In genomic region chr1:24699628-24700027, GRCh38 we compare ENCODE assay signal across 26 cellular contexts. TPM values are rescaled to one million over a fixed set of nuclear protein-coding genes. Genes with fewer than 3 reads are reported as not detected.
DNase-seq lines count a peak whose midpoint lies in the region; ATAC-seq, FAIRE-seq and TF ChIP-seq lines count a peak whose summit lies in the region.
"Had no signal": no experiment of that assay in that cellular context is flagged by ENCODE, and none has a peak within 500 bp of the region (broad histone marks: within the 10 kb centered on the region; RNA-seq: fewer than 3 reads in every experiment).

No MANE protein-coding gene starts in this region.

- H3K4me3 ChIP-seq in endothelial cell of umbilical vein (replicated peaks in 1 of 3; ENCODE audit: insufficient read depth in 1 of 3, low read depth in 1 of 3, low read length in 3 of 3) (no peak overlapping the region), gastrocnemius medialis (no peak overlapping the region), smooth muscle cell (no peak overlapping the region)
- H3K4me3 ChIP-seq: cardiac muscle cell, MG63, ovary, stomach, tibial nerve had no signal

- H3K27ac Mint-ChIP-seq in activated naive CD8-positive, alpha-beta T cell treated with anti-CD3 and anti-CD28 coated beads for 36 hours = no peak overlapping the region
- H3K27ac Mint-ChIP-seq: activated T-cell treated with anti-CD3 and anti-CD28 coated beads, Interleukin-2, amount 50 U/mL, for 24 hours had no signal

- H4K20me1 ChIP-seq in endothelial cell of umbilical vein (replicated peaks; ENCODE audit: control insufficient read depth, extremely low read depth, insufficient read depth, low read length) = no peaks in the 10 kb centered on the region
- no peaks in the 10 kb centered on the region for H4K20me1 ChIP-seq in smooth muscle cell (ENCODE audit: low read depth)

- intact Hi-C loops in endothelial cell of umbilical vein (cut with micrococcal nuclease) = no loop called here
- intact Hi-C loops in gastrocnemius medialis (cut with DNase I; ENCODE audit: low total_unique reads) = no loop called here

- no peak for FAIRE-seq in endothelial cell of umbilical vein (lab: Jason Lieb, UNC)
- FAIRE-seq: endometrium, GM18507 had no signal

- H3K36me3 Mint-ChIP-seq in activated naive CD8-positive, alpha-beta T cell treated with anti-CD3 and anti-CD28 coated beads for 36 hours = no peaks in the 10 kb centered on the region
- H3K36me3 Mint-ChIP-seq: naive B cell had no signal

- DNase-seq in NCI-H748 (lab: John Stamatoyannopoulos, UW; ENCODE audit: unreplicated experiment) = peak; percentile 55
- DNase-seq in NCI-H748 treated with DMSO at 0.1 percent for 48 hours (lab: John Stamatoyannopoulos, UW) = no peak
- DNase-seq in NCI-H774 (lab: John Stamatoyannopoulos, UW) = peak; percentile 57
- peak; percentile 39 for DNase-seq in endothelial cell of umbilical vein (ENCODE audit: low read depth, low spot score)
- DNase-seq in gastrocnemius medialis = no peak
- no peak for DNase-seq in activated CD4-positive, alpha-beta T cell treated with anti-CD3 and anti-CD28 coated beads, Interleukin-2, amount 50 U/mL, for 1 hour
- no peak for DNase-seq in activated naive CD8-positive, alpha-beta T cell treated with anti-CD3 and anti-CD28 coated beads for 36 hours
- no peak for DNase-seq in smooth muscle cell (lab: John Stamatoyannopoulos, UW; ENCODE audit: unreplicated experiment)
- DNase-seq: activated CD8-positive, alpha-beta memory T cell treated with anti-CD3 and anti-CD28 coated beads for 24 hours; activated T-cell treated with anti-CD3 and anti-CD28 coated beads, Interleukin-2, amount 50 U/mL, for 24 hours; Calu3; cortex of kidney; glutamatergic neuron; GOT3; MG63; naive B cell; NCI-H187; NCI-H510A treated with DMSO at 0.1 percent for 48 hours; ovary; stomach; T1000 had no signal

- H3K4me2 ChIP-seq in endothelial cell of umbilical vein (ENCODE audit: insufficient read depth, low read length) (no peak overlapping the region), smooth muscle cell (no peak overlapping the region)

- dilution Hi-C loops in endothelial cell of umbilical vein (cut with MboI; ENCODE audit: extremely low pct_ligation_motif_present, low sequenced_read_pairs) = no loop called here

- no peaks in the 10 kb centered on the region for H3K4me1 Mint-ChIP-seq in activated naive CD8-positive, alpha-beta T cell treated with anti-CD3 and anti-CD28 coated beads for 36 hours

- no peaks in the 10 kb centered on the region for H3K36me3 ChIP-seq in endothelial cell of umbilical vein (ENCODE audit: control insufficient read depth in 2 of 2, extremely low read depth in 1 of 2, insufficient read depth in 2 of 2, low read length in 2 of 2)
- no peaks in the 10 kb centered on the region for H3K36me3 ChIP-seq in gastrocnemius medialis
- no peaks in the 10 kb centered on the region for H3K36me3 ChIP-seq in smooth muscle cell (ENCODE audit: low read depth)
- H3K36me3 ChIP-seq: cardiac muscle cell, MG63, ovary, stomach, tibial nerve had no signal

- WGBS in smooth muscle cell (ENCODE audit: low lambda C conversion rate) = 78% methylated on average over 7 of the region's 7 CpGs

- BruUV-seq in endothelial cell of umbilical vein (replicated peaks; lab: Mats Ljungman, UMichigan) = no TSS peak

- ATAC-seq in gastrocnemius medialis = no peak
- ATAC-seq: activated CD4-positive, CD25-positive, alpha-beta regulatory T cell treated with anti-CD3 and anti-CD28 coated beads, Interleukin-2, amount 50 U/mL, for 24 hours had no signal

- H3K9me1 ChIP-seq in endothelial cell of umbilical vein (replicated peaks; ENCODE audit: control insufficient read depth, extremely low read depth, insufficient read depth, low read length) = no peaks in the 10 kb centered on the region

- H3K4me1 ChIP-seq in endothelial cell of umbilical vein (ENCODE audit: control insufficient read depth, extremely low read depth, insufficient read depth, low read length) (peaks cover 15% of the 10 kb centered on the region), gastrocnemius medialis (peaks cover 0 to 2% of the 10 kb centered on the region in 2 donors), smooth muscle cell (ENCODE audit: low read depth) (no peaks in the 10 kb centered on the region)

- H3K79me2 ChIP-seq in endothelial cell of umbilical vein (ENCODE audit: control insufficient read depth, insufficient read depth, low read length) (no peaks in the 10 kb centered on the region), smooth muscle cell (ENCODE audit: low read depth) (no peaks in the 10 kb centered on the region)

- POLR2A ChIA-PET in endothelial cell of umbilical vein (lab: Charles Lee) = interaction anchor here (1.7 kb wide), 1 partner anchor 45 kb away, joined by 5 read pairs; the partner anchor contains the start of gene CLIC4

- no peak overlapping the region for H3K9ac ChIP-seq in endothelial cell of umbilical vein (replicated peaks; ENCODE audit: extremely low read depth, insufficient read depth, low read length)
- no peak overlapping the region for H3K9ac ChIP-seq in smooth muscle cell (ENCODE audit: low read depth)

- no peak overlapping the region for H2AFZ ChIP-seq in endothelial cell of umbilical vein (ENCODE audit: low read depth, low read length)
- no peak overlapping the region for H2AFZ ChIP-seq in smooth muscle cell (ENCODE audit: low read depth)

- no peaks in the 10 kb centered on the region for H3K9me3 Mint-ChIP-seq in activated naive CD8-positive, alpha-beta T cell treated with anti-CD3 and anti-CD28 coated beads for 36 hours
- H3K9me3 Mint-ChIP-seq: activated T-cell treated with anti-CD3 and anti-CD28 coated beads, Interleukin-2, amount 50 U/mL, for 24 hours had no signal

- no peak overlapping the region for H3K4me3 Mint-ChIP-seq in activated naive CD8-positive, alpha-beta T cell treated with anti-CD3 and anti-CD28 coated beads for 36 hours
- H3K4me3 Mint-ChIP-seq: activated T-cell treated with anti-CD3 and anti-CD28 coated beads, Interleukin-2, amount 50 U/mL, for 24 hours; naive B cell had no signal

- no peaks in the 10 kb centered on the region for H3K9me3 ChIP-seq in endothelial cell of umbilical vein (replicated peaks; ENCODE audit: control insufficient read depth, insufficient read depth, low read length)
- no peaks in the 10 kb centered on the region for H3K9me3 ChIP-seq in gastrocnemius medialis
- no peaks in the 10 kb centered on the region for H3K9me3 ChIP-seq in smooth muscle cell (replicated peaks; ENCODE audit: low read depth)
- H3K9me3 ChIP-seq: MG63, ovary, stomach, tibial nerve had no signal

- CTCF ChIA-PET in endothelial cell of umbilical vein (lab: Charles Lee) = interaction anchor here (1.0 to 8.2 kb wide), 4 partner anchors 11 to 136 kb away, joined by 3 to 58 read pairs (median 4); no protein-coding TSS in a partner anchor

- peaks cover 4% of the 10 kb centered on the region for H3K27me3 Mint-ChIP-seq in activated naive CD8-positive, alpha-beta T cell treated with anti-CD3 and anti-CD28 coated beads for 36 hours
- H3K27me3 Mint-ChIP-seq: naive B cell had no signal

- in situ Hi-C loops in gastrocnemius medialis (cut with MboI; ENCODE audit: low sequenced_read_pairs in 4 of 4) = loop anchor here in 1 of 4 donors (25.0 kb wide), 1 partner anchor 513 kb away; no protein-coding TSS in a partner anchor

- no peak for TF ChIP-seq POLR2A in endothelial cell of umbilical vein (IDR thresholded peaks at IDR 0.05; ENCODE audit: low read depth, low read length)
- TF ChIP-seq POLR2A in gastrocnemius medialis (IDR thresholded peaks at IDR 0.05) = no peak

- TF ChIP-seq CTCF in endothelial cell of umbilical vein (IDR thresholded peaks at IDR 0.05; ENCODE audit: extremely low read depth in 1 of 2, insufficient read depth in 1 of 2, low read depth in 1 of 2, low read length in 2 of 2) (no peak), gastrocnemius medialis (IDR thresholded peaks at IDR 0.05 in 4 of 5, conservative IDR thresholded peaks at IDR 0.05 in 1 of 5) (no peak), smooth muscle cell (IDR thresholded peaks at IDR 0.05; ENCODE audit: borderline replicate concordance, insufficient read depth, poor library complexity, severe bottlenecking) (no peak)

- H3K27me3 ChIP-seq in endothelial cell of umbilical vein (ENCODE audit: control insufficient read depth in 2 of 2, insufficient read depth in 2 of 2, low read length in 2 of 2) (no peaks in the 10 kb centered on the region), gastrocnemius medialis (no peaks in the 10 kb centered on the region), smooth muscle cell (ENCODE audit: low read depth) (no peaks in the 10 kb centered on the region)
- H3K27me3 ChIP-seq: cardiac muscle cell, MG63, ovary, stomach, tibial nerve had no signal

- H3F3A ChIP-seq in smooth muscle cell (ENCODE audit: low read depth) = peaks cover 7% of the 10 kb centered on the region

- H3K27ac ChIP-seq in endothelial cell of umbilical vein (ENCODE audit: insufficient read depth, low read depth, low read length) = no peak overlapping the region
- no peak overlapping the region for H3K27ac ChIP-seq in gastrocnemius medialis
- H3K27ac ChIP-seq in smooth muscle cell (ENCODE audit: low read depth) = no peak overlapping the region
- H3K27ac ChIP-seq: cardiac muscle cell, ovary, stomach, tibial nerve had no signal

RNA-seq across cellular contexts. Expression of gene CLIC4, which starts 45.6 kb away (rescaled TPM):
- total RNA-seq in endothelial cell of umbilical vein (330 and 333 TPM in 2 replicates), gastrocnemius medialis (10 to 100 TPM; 37.3 to 74.5 (median 45.6) TPM), smooth muscle cell (389 and 417 TPM in 2 replicates)
- polyA plus RNA-seq in endothelial cell of umbilical vein (76.6 and 97.5 TPM in 2 replicates), smooth muscle cell (149 and 151 TPM in 2 replicates)
- polyA plus RNA-seq in endothelial cell of umbilical vein (2011; cell fraction: cytosol; rRNA removed) = 122 and 128 TPM in 2 replicates
- polyA plus RNA-seq in endothelial cell of umbilical vein (2011; cell fraction: nucleus; rRNA removed) = 67.0 and 84.4 TPM in 2 replicates
- polyA plus RNA-seq in endothelial cell of umbilical vein (2012) = 156 and 227 TPM in 2 replicates
- 74.9 and 89.1 TPM in 2 replicates for polyA minus RNA-seq in endothelial cell of umbilical vein
- polyA minus RNA-seq in endothelial cell of umbilical vein (2011; cell fraction: cytosol; rRNA and poly(A)+ RNA removed) = 65.3 TPM
- 74.6 and 101 TPM in 2 replicates for polyA minus RNA-seq in endothelial cell of umbilical vein (2011; cell fraction: nucleus; rRNA and poly(A)+ RNA removed)
- 10 to 100 TPM; 25.0 to 26.4 TPM for total RNA-seq in activated naive CD8-positive, alpha-beta T cell treated with anti-CD3 and anti-CD28 coated beads for 36 hours

RNA-seq across cellular contexts. Expression of gene SRRM1, which starts 56.5 kb away (rescaled TPM):
- total RNA-seq in endothelial cell of umbilical vein = 157 and 163 TPM in 2 replicates
- 30.9 and 39.7 TPM in 2 replicates for polyA plus RNA-seq in endothelial cell of umbilical vein
- 48.0 and 64.2 TPM in 2 replicates for polyA plus RNA-seq in endothelial cell of umbilical vein (2011; cell fraction: cytosol; rRNA removed)
- polyA plus RNA-seq in endothelial cell of umbilical vein (2011; cell fraction: nucleus; rRNA removed) = 124 and 146 TPM in 2 replicates
- 47.7 and 57.8 TPM in 2 replicates for polyA plus RNA-seq in endothelial cell of umbilical vein (2012)
- 58.9 and 66.5 TPM in 2 replicates for polyA minus RNA-seq in endothelial cell of umbilical vein
- 36.9 TPM for polyA minus RNA-seq in endothelial cell of umbilical vein (2011; cell fraction: cytosol; rRNA and poly(A)+ RNA removed)
- polyA minus RNA-seq in endothelial cell of umbilical vein (2011; cell fraction: nucleus; rRNA and poly(A)+ RNA removed) = 109 and 157 TPM in 2 replicates
- total RNA-seq in gastrocnemius medialis = 10 to 100 TPM; 28.5 to 59.8 (median 40.2) TPM
- total RNA-seq in activated naive CD8-positive, alpha-beta T cell treated with anti-CD3 and anti-CD28 coated beads for 36 hours = 100 to 1,000 TPM; 294 TPM
- total RNA-seq in smooth muscle cell = 53.8 and 70.1 TPM in 2 replicates
- 96.0 and 129 TPM in 2 replicates for polyA plus RNA-seq in smooth muscle cell

Comparison
In these comparisons a context has a peak if more than half of its experiments do, and no peak if none do; other contexts are left out.
1. DNase-seq: peak in NCI-H748 (single experiment), NCI-H774 (single experiment) and endothelial cell of umbilical vein (single experiment); none in NCI-H748 treated with DMSO at 0.1 percent for 48 hours (single experiment), gastrocnemius medialis (0 of 2), activated CD4-positive, alpha-beta T cell treated with anti-CD3 and anti-CD28 coated beads, Interleukin-2, amount 50 U/mL, for 1 hour (single experiment), activated naive CD8-positive, alpha-beta T cell treated with anti-CD3 and anti-CD28 coated beads for 36 hours (single experiment) and smooth muscle cell (single experiment).